Comparison of ENCODE assay signal across 12 cellular contexts in genomic region chr6:155272353-155273222, GRCh38.
DNase-seq lines count a peak whose midpoint lies in the region; ATAC-seq, FAIRE-seq and TF ChIP-seq lines count a peak whose summit lies in the region.
"Had no signal": no experiment of that assay in that cellular context is flagged by ENCODE, and none has a peak within 500 bp of the region (broad histone marks: within the 10 kb centered on the region; RNA-seq: fewer than 3 reads in every experiment).

No MANE protein-coding gene starts in this region.

- DNase-seq in D721Med (ENCODE audit: insufficient read length, low spot score) (no peak), SK-N-MC (ENCODE audit: low read depth, low spot score) (no peak), fibroblast of the conjunctiva (ENCODE audit: low read depth) (peak; percentile 43)
- DNase-seq in stimulated activated CD4-positive, alpha-beta T cell treated with anti-CD3 and anti-CD28 coated beads, Interleukin-2, amount 100 ng/mL, for 48 hours = no peak
- DNase-seq: activated CD8-positive, alpha-beta memory T cell treated with anti-CD3 and anti-CD28 coated beads, Interleukin-2, amount 10 ng/mL, durations not matched to agents 7 days and 5 days; Calu3; NCI-H187 treated with DMSO at 0.1 percent for 48 hours had no signal

- H3K27me3 ChIP-seq in rectal smooth muscle tissue (ENCODE audit: control insufficient read depth, insufficient read depth, low read length) = no peaks in the 10 kb centered on the region

- H3K4me1 ChIP-seq in rectal smooth muscle tissue (ENCODE audit: control insufficient read depth, insufficient read depth, low read length) = peaks cover 28% of the 10 kb centered on the region

- FAIRE-seq in D721Med (lab: Jason Lieb, UNC) = peak; percentile 90

- H3K27ac ChIP-seq in SK-N-MC (peak overlapping the region; percentile 16; the same call in 1 of the 2 replicates), rectal smooth muscle tissue (ENCODE audit: low read depth, low read length) (peak overlapping the region; percentile 69)

- ATAC-seq in GM18909 (IDR thresholded peaks at IDR 0.05; ENCODE audit: poor library complexity, unreplicated experiment) = no peak
- ATAC-seq in HG03135 (IDR thresholded peaks at IDR 0.05; ENCODE audit: unreplicated experiment) = no peak
- ATAC-seq in HG03565 (IDR thresholded peaks at IDR 0.05; ENCODE audit: unreplicated experiment) = no peak
- ATAC-seq: activated CD8-positive, alpha-beta memory T cell treated with anti-CD3 and anti-CD28 coated beads, Interleukin-2, amount 10 ng/mL, durations not matched to agents 7 days and 5 days had no signal

- TF ChIP-seq CTCF in D721Med (IDR thresholded peaks at IDR 0.05; ENCODE audit: insufficient read depth, missing control alignments) = no peak

- H3K36me3 ChIP-seq in SK-N-MC (ENCODE audit: insufficient read depth, low read length) (peaks cover 27% of the 10 kb centered on the region), rectal smooth muscle tissue (ENCODE audit: control insufficient read depth, insufficient read depth, low read length) (no peaks in the 10 kb centered on the region)

- H3K9ac ChIP-seq in SK-N-MC (ENCODE audit: insufficient read length) (peak overlapping the region; percentile 46), rectal smooth muscle tissue (ENCODE audit: low read length) (no peak overlapping the region)

- H3K4me3 ChIP-seq in SK-N-MC (no peak overlapping the region), rectal smooth muscle tissue (ENCODE audit: low read length) (no peak overlapping the region)
- H3K4me3 ChIP-seq: HAP-1 had no signal

- H3K9me3 ChIP-seq in SK-N-MC (ENCODE audit: low read depth, low read length) = no peaks in the 10 kb centered on the region
- H3K9me3 ChIP-seq: HAP-1 had no signal
